In genomic region chr1:79422726-79423125, GRCh38 we compare ENCODE assay signal across 31 cellular contexts.
"Had no signal": no experiment of that assay in that cellular context is flagged by ENCODE, and none has a peak within 500 bp of the region (broad histone marks: within the 10 kb centered on the region; RNA-seq: fewer than 3 reads in every experiment).

No MANE protein-coding gene starts in this region.

- H3K9me3 Mint-ChIP-seq: activated CD4-positive, alpha-beta memory T cell treated with anti-CD3 and anti-CD28 coated beads for 36 hours; activated CD4-positive, alpha-beta T cell treated with anti-CD3 and anti-CD28 coated beads, Interleukin-2, amount 10 ng/mL, durations not matched to agents 24 days and 14 days; activated naive CD8-positive, alpha-beta T cell treated with anti-CD3 and anti-CD28 coated beads, Interleukin-2, amount 10 ng/mL, durations not matched to agents 7 days and 5 days had no signal

- H3K4me3 ChIP-seq: ascending aorta, cardiac muscle cell, colonic mucosa, dorsolateral prefrontal cortex, right lobe of liver, skin epidermis, testis, uterus had no signal

- H3K27ac Mint-ChIP-seq: activated CD4-positive, alpha-beta memory T cell treated with anti-CD3 and anti-CD28 coated beads for 36 hours; activated CD4-positive, alpha-beta T cell treated with anti-CD3 and anti-CD28 coated beads, Interleukin-2, amount 10 ng/mL, durations not matched to agents 24 days and 14 days; activated naive CD4-positive, alpha-beta T cell treated with anti-CD3 and anti-CD28 coated beads, Interleukin-2, amount 10 ng/mL, durations not matched to agents 7 days and 5 days; activated naive CD8-positive, alpha-beta T cell treated with anti-CD3 and anti-CD28 coated beads, Interleukin-2, amount 10 ng/mL, durations not matched to agents 7 days and 5 days; activated T-helper 1 cell treated with anti-CD3 and anti-CD28 coated beads, Interleukin-12 subunit alpha, Interleukin-12 subunit beta, Interleukin-2, Interleukin-4 antibody, amounts not matched to agents 30 ng/mL and 10 ng/mL and 1 ng/mL, durations not matched to agents 14 hours and 24 hours and 36 hours; brain; nephron had no signal

- H3K27me3 Mint-ChIP-seq: activated CD4-positive, alpha-beta memory T cell treated with anti-CD3 and anti-CD28 coated beads for 36 hours; activated CD4-positive, alpha-beta T cell treated with anti-CD3 and anti-CD28 coated beads, Interleukin-2, amount 10 ng/mL, durations not matched to agents 24 days and 14 days; activated naive CD4-positive, alpha-beta T cell treated with anti-CD3 and anti-CD28 coated beads, Interleukin-2, amount 10 ng/mL, durations not matched to agents 7 days and 5 days; activated naive CD8-positive, alpha-beta T cell treated with anti-CD3 and anti-CD28 coated beads, Interleukin-2, amount 10 ng/mL, durations not matched to agents 7 days and 5 days; brain had no signal

- DNase-seq: activated CD4-positive, alpha-beta memory T cell treated with anti-CD3 and anti-CD28 coated beads for 36 hours; activated CD4-positive, alpha-beta T cell treated with anti-CD3 and anti-CD28 coated beads, Interleukin-2, amount 10 ng/mL, durations not matched to agents 24 days and 14 days; activated CD4-positive, CD25-positive, alpha-beta regulatory T cell treated with anti-CD3 and anti-CD28 coated beads, Interleukin-2, amount 50 U/mL, for 72 hours; activated CD8-positive, alpha-beta memory T cell treated with anti-CD3 and anti-CD28 coated beads, Interleukin-2, amount 50 U/mL, for 4 hours; activated gamma-delta T cell; activated naive CD4-positive, alpha-beta T cell treated with anti-CD3 and anti-CD28 coated beads, Interleukin-2, amount 10 ng/mL, durations not matched to agents 7 days and 5 days; activated naive CD8-positive, alpha-beta T cell treated with anti-CD3 and anti-CD28 coated beads, Interleukin-2, amount 10 ng/mL, durations not matched to agents 7 days and 5 days; activated T-cell treated with anti-CD3 and anti-CD28 coated beads, Interleukin-2, amount 50 U/mL, for 1 hour; cerebellar nuclear complex; colonic mucosa; dorsolateral prefrontal cortex; effector memory CD4-positive, alpha-beta T cell; head of caudate nucleus; hippocampal formation; left cardiac atrium; left ventricle myocardium superior; right lobe of liver; stimulated activated CD4-positive, alpha-beta T cell treated with anti-CD3 and anti-CD28 coated beads, Interleukin-12 subunit alpha, Interleukin-12 subunit beta, amount 100 ng/mL, for 4 hours; stimulated activated CD4-positive, alpha-beta T cell treated with anti-CD3 and anti-CD28 coated beads, Interleukin-4, amount 100 ng/mL, for 1 hour; stimulated activated naive CD8-positive, alpha-beta T cell treated with anti-CD3 and anti-CD28 coated beads, Interleukin-15, Interleukin-2, amounts not matched to agents 100 U/mL and 50 U/mL, for 24 hours; T-helper 9 cell; testis; trophoblast cell; uterus had no signal

- H3K36me3 ChIP-seq: ascending aorta, cardiac muscle cell, colonic mucosa, neutrophil, right lobe of liver, uterus had no signal

- H3K4me3 Mint-ChIP-seq: activated CD4-positive, alpha-beta memory T cell treated with anti-CD3 and anti-CD28 coated beads for 36 hours; activated CD4-positive, alpha-beta T cell treated with anti-CD3 and anti-CD28 coated beads, Interleukin-2, amount 10 ng/mL, durations not matched to agents 24 days and 14 days; activated naive CD4-positive, alpha-beta T cell treated with anti-CD3 and anti-CD28 coated beads, Interleukin-2, amount 10 ng/mL, durations not matched to agents 7 days and 5 days; activated naive CD8-positive, alpha-beta T cell treated with anti-CD3 and anti-CD28 coated beads, Interleukin-2, amount 10 ng/mL, durations not matched to agents 7 days and 5 days; activated T-helper 1 cell treated with anti-CD3 and anti-CD28 coated beads, Interleukin-12 subunit alpha, Interleukin-12 subunit beta, Interleukin-2, Interleukin-4 antibody, amounts not matched to agents 30 ng/mL and 10 ng/mL and 1 ng/mL, durations not matched to agents 14 hours and 24 hours and 36 hours; brain; nephron had no signal

- H3K27ac ChIP-seq: ascending aorta, cardiac muscle cell, colonic mucosa, dorsolateral prefrontal cortex, neutrophil, right lobe of liver, skin epidermis, testis, uterus had no signal

- ATAC-seq: left cardiac atrium; left ventricle myocardium superior; right lobe of liver; stimulated activated naive CD8-positive, alpha-beta T cell treated with anti-CD3 and anti-CD28 coated beads, Interleukin-15, Interleukin-2, amounts not matched to agents 100 U/mL and 50 U/mL, for 24 hours had no signal

- H3K4me1 Mint-ChIP-seq: activated CD4-positive, alpha-beta T cell treated with anti-CD3 and anti-CD28 coated beads, Interleukin-2, amount 10 ng/mL, durations not matched to agents 24 days and 14 days; activated naive CD4-positive, alpha-beta T cell treated with anti-CD3 and anti-CD28 coated beads, Interleukin-2, amount 10 ng/mL, durations not matched to agents 7 days and 5 days; activated naive CD8-positive, alpha-beta T cell treated with anti-CD3 and anti-CD28 coated beads, Interleukin-2, amount 10 ng/mL, durations not matched to agents 7 days and 5 days; brain; nephron had no signal

- H3K36me3 Mint-ChIP-seq: activated CD4-positive, alpha-beta memory T cell treated with anti-CD3 and anti-CD28 coated beads for 36 hours; activated naive CD4-positive, alpha-beta T cell treated with anti-CD3 and anti-CD28 coated beads, Interleukin-2, amount 10 ng/mL, durations not matched to agents 7 days and 5 days; activated naive CD8-positive, alpha-beta T cell treated with anti-CD3 and anti-CD28 coated beads, Interleukin-2, amount 10 ng/mL, durations not matched to agents 7 days and 5 days; brain had no signal

- H3K27me3 ChIP-seq: ascending aorta, cardiac muscle cell, colonic mucosa, dorsolateral prefrontal cortex, neutrophil, right lobe of liver, testis, uterus had no signal

- H3K9me3 ChIP-seq: ascending aorta, colonic mucosa, neutrophil, right lobe of liver, testis, uterus had no signal
